Comparison of ENCODE assay signal across 25 cellular contexts in the genomic region with DNA sequence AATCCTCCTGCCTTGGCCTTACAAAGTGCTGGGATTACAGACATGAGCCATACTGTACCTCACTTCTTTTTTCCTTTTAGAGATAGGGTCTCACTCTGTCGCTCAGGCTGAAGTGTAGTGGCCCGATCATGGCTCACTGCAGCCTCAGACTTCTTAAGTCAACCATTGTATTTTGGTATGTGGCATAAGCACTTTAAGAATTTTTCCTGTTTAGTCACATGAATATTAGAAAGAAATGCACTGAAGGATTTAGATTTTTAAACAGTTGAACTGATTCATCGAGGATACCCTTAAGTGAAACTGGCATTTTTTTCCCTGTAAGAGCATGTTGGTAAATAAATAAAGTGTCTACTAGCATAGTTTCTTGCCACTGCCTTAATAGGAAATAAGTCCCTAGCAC.
A peak's percentile ranks its signal among the peaks of the same experiment; 100 is the strongest.
DNase-seq lines count a peak whose midpoint lies in the region; ATAC-seq and TF ChIP-seq lines count a peak whose summit lies in the region.
"Had no signal": no experiment of that assay in that cellular context is flagged by ENCODE, and none has a peak within 500 bp of the region (broad histone marks: within the 10 kb centered on the region; RNA-seq: fewer than 3 reads in every experiment).

No MANE protein-coding gene starts in this region.

- DNase-seq in HCEC 1CT (peak; percentile 38), WTC11 (ENCODE audit: low spot score) (no peak), iris pigment epithelial cell (ENCODE audit: low read depth) (peak; percentile 18), smooth muscle cell (lab: John Stamatoyannopoulos, UW; ENCODE audit: unreplicated experiment) (no peak), NCI-H2107 (lab: John Stamatoyannopoulos, UW) (no peak), osteocyte (ENCODE audit: extremely low spot score, unreplicated experiment) (no peak)
- DNase-seq: AML-193; Caco-2; CD4-positive, alpha-beta T cell; H7; Kasumi-1; MV-4-11; NCI-H1105; NCI-H1436 treated with DMSO at 0.1 percent for 48 hours; NCI-H187 treated with DMSO at 0.1 percent for 48 hours; NCI-H446 treated with DMSO at 0.1 percent for 48 hours; NCI-H526; Right ventricle myocardium superior; RPMI8226 had no signal

- POLR2A ChIA-PET in WTC11 (lab: Charles Lee): no interaction called here

- H3K4me3 ChIP-seq in smooth muscle cell: no peak overlapping the region
- H3K4me3 ChIP-seq: A549; BLaER1 treated with 17β-estradiol and CSF1 and Interleukin-3, amounts not matched to agents 10 nM and 100 nM; K562 had no signal

- no peaks in the 10 kb centered on the region for H3K27me3 ChIP-seq in smooth muscle cell (ENCODE audit: low read depth)
- H3K27me3 ChIP-seq: BLaER1 treated with 17β-estradiol and CSF1 and Interleukin-3, amounts not matched to agents 10 nM and 100 nM had no signal

- ATAC-seq in WTC11 (no peak), HG02588 (IDR thresholded peaks at IDR 0.05; ENCODE audit: unreplicated experiment) (no peak), HG02678 (IDR thresholded peaks at IDR 0.05; ENCODE audit: unreplicated experiment) (no peak)
- ATAC-seq: A549, HepG2, K562 had no signal

- no peaks in the 10 kb centered on the region for H3K36me3 ChIP-seq in smooth muscle cell (ENCODE audit: low read depth)
- H3K36me3 ChIP-seq: BLaER1 treated with 17β-estradiol and CSF1 and Interleukin-3, amounts not matched to agents 10 nM and 100 nM had no signal

- peaks cover 18% of the 10 kb centered on the region for H3K4me1 ChIP-seq in smooth muscle cell (ENCODE audit: low read depth)
- H3K4me1 ChIP-seq: A549; BLaER1 treated with 17β-estradiol and CSF1 and Interleukin-3, amounts not matched to agents 10 nM and 100 nM; Caco-2 had no signal

- H4K20me1 ChIP-seq in smooth muscle cell (ENCODE audit: low read depth): no peaks in the 10 kb centered on the region
- H4K20me1 ChIP-seq: BLaER1 treated with 17β-estradiol and CSF1 and Interleukin-3, amounts not matched to agents 10 nM and 100 nM had no signal

- CTCF ChIA-PET in WTC11 (lab: Charles Lee): no interaction called here

- H3K36me3 Mint-ChIP-seq in WTC11: no peaks in the 10 kb centered on the region
- H3K36me3 Mint-ChIP-seq in osteocyte (ENCODE audit: unreplicated experiment): no peaks in the 10 kb centered on the region

- H3K4me3 Mint-ChIP-seq in WTC11 (no peak overlapping the region), osteocyte (ENCODE audit: unreplicated experiment) (no peak overlapping the region)
- H3K4me3 Mint-ChIP-seq: CD4-positive, alpha-beta T cell had no signal

- H3K9me3 Mint-ChIP-seq in WTC11 (no peaks in the 10 kb centered on the region), osteocyte (ENCODE audit: unreplicated experiment) (peaks cover 10% of the 10 kb centered on the region)
- H3K9me3 Mint-ChIP-seq: CD4-positive, alpha-beta T cell had no signal

- no peak overlapping the region for H3K4me2 ChIP-seq in smooth muscle cell
- H3K4me2 ChIP-seq: A549; BLaER1 treated with 17β-estradiol and CSF1 and Interleukin-3, amounts not matched to agents 10 nM and 100 nM had no signal

- peak overlapping the region; percentile 19 for H2AFZ ChIP-seq in smooth muscle cell (ENCODE audit: low read depth)

- no peak overlapping the region for H3K9ac ChIP-seq in smooth muscle cell (ENCODE audit: low read depth)
- H3K9ac ChIP-seq: BLaER1 treated with 17β-estradiol and CSF1 and Interleukin-3, amounts not matched to agents 10 nM and 100 nM had no signal

- 55% methylated on average over 3 of the region's 3 CpGs for WGBS in smooth muscle cell (ENCODE audit: low lambda C conversion rate)

- no peaks in the 10 kb centered on the region for H3K79me2 ChIP-seq in smooth muscle cell (ENCODE audit: low read depth)

- H3K27ac ChIP-seq in smooth muscle cell (ENCODE audit: low read depth): peak overlapping the region; percentile 8
- H3K27ac ChIP-seq: A549; BLaER1 treated with 17β-estradiol and CSF1 and Interleukin-3, amounts not matched to agents 10 nM and 100 nM had no signal

- no peaks in the 10 kb centered on the region for H3K9me3 ChIP-seq in smooth muscle cell (replicated peaks; ENCODE audit: low read depth)
- H3K9me3 ChIP-seq: A549; BLaER1 treated with 17β-estradiol and CSF1 and Interleukin-3, amounts not matched to agents 10 nM and 100 nM; Caco-2 had no signal

- H3K4me1 Mint-ChIP-seq in WTC11 (peaks cover 26% of the 10 kb centered on the region), osteocyte (ENCODE audit: unreplicated experiment) (no peaks in the 10 kb centered on the region)

- no peaks in the 10 kb centered on the region for H3K27me3 Mint-ChIP-seq in WTC11 (ENCODE audit: low read depth)
- peaks cover 2% of the 10 kb centered on the region for H3K27me3 Mint-ChIP-seq in osteocyte (ENCODE audit: unreplicated experiment)
- H3K27me3 Mint-ChIP-seq: CD4-positive, alpha-beta T cell had no signal

- TF ChIP-seq CTCF in WTC11 (IDR thresholded peaks at IDR 0.05) (no peak), smooth muscle cell (IDR thresholded peaks at IDR 0.05; ENCODE audit: borderline replicate concordance, insufficient read depth, poor library complexity, severe bottlenecking) (no peak), osteocyte (IDR thresholded peaks at IDR 0.05) (no peak)

- H3K27ac Mint-ChIP-seq in WTC11: peak overlapping the region; percentile 69; the same call in 1 of the 2 replicates
- no peak overlapping the region for H3K27ac Mint-ChIP-seq in osteocyte (ENCODE audit: unreplicated experiment)
- H3K27ac Mint-ChIP-seq: CD4-positive, alpha-beta T cell had no signal

- no peaks in the 10 kb centered on the region for H3F3A ChIP-seq in smooth muscle cell (ENCODE audit: low read depth)

TF ChIP-seq in WTC11, 78 proteins besides CTCF, POLR2A, EP300 and RAD21 (continues in another document):
- no peak for TF ChIP-seq TEAD1 (CRISPR knock-in tag; IDR thresholded peaks at IDR 0.05)
- no peak for TF ChIP-seq NFATC4 (CRISPR knock-in tag; IDR thresholded peaks at IDR 0.05)
- TF ChIP-seq NFE2L1 (CRISPR knock-in tag; IDR thresholded peaks at IDR 0.05): no peak
- no peak for TF ChIP-seq CBFB (CRISPR knock-in tag; IDR thresholded peaks at IDR 0.05; ENCODE audit: low read depth)
- TF ChIP-seq, protein P1, sequence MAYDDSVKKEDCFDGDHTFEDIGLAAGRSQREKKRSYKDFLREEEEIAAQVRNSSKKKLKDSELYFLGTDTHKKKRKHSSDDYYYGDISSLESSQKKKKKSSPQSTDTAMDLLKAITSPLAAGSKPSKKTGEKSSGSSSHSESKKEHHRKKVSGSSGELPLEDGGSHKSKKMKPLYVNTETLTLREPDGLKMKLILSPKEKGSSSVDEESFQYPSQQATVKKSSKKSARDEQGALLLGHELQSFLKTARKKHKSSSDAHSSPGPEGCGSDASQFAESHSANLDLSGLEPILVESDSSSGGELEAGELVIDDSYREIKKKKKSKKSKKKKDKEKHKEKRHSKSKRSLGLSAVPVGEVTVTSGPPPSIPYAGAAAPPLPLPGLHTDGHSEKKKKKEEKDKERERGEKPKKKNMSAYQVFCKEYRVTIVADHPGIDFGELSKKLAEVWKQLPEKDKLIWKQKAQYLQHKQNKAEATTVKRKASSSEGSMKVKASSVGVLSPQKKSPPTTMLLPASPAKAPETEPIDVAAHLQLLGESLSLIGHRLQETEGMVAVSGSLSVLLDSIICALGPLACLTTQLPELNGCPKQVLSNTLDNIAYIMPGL (CRISPR knock-in tag; IDR thresholded peaks at IDR 0.05): no peak
- TF ChIP-seq, protein P2, sequence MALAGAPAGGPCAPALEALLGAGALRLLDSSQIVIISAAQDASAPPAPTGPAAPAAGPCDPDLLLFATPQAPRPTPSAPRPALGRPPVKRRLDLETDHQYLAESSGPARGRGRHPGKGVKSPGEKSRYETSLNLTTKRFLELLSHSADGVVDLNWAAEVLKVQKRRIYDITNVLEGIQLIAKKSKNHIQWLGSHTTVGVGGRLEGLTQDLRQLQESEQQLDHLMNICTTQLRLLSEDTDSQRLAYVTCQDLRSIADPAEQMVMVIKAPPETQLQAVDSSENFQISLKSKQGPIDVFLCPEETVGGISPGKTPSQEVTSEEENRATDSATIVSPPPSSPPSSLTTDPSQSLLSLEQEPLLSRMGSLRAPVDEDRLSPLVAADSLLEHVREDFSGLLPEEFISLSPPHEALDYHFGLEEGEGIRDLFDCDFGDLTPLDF (CRISPR knock-in tag; IDR thresholded peaks at IDR 0.05): no peak
- no peak for TF ChIP-seq SP1 (CRISPR knock-in tag; conservative IDR thresholded peaks at IDR 0.05)
- no peak for TF ChIP-seq OVOL2 (CRISPR knock-in tag; IDR thresholded peaks at IDR 0.05; ENCODE audit: borderline replicate concordance)
- TF ChIP-seq, protein P3, sequence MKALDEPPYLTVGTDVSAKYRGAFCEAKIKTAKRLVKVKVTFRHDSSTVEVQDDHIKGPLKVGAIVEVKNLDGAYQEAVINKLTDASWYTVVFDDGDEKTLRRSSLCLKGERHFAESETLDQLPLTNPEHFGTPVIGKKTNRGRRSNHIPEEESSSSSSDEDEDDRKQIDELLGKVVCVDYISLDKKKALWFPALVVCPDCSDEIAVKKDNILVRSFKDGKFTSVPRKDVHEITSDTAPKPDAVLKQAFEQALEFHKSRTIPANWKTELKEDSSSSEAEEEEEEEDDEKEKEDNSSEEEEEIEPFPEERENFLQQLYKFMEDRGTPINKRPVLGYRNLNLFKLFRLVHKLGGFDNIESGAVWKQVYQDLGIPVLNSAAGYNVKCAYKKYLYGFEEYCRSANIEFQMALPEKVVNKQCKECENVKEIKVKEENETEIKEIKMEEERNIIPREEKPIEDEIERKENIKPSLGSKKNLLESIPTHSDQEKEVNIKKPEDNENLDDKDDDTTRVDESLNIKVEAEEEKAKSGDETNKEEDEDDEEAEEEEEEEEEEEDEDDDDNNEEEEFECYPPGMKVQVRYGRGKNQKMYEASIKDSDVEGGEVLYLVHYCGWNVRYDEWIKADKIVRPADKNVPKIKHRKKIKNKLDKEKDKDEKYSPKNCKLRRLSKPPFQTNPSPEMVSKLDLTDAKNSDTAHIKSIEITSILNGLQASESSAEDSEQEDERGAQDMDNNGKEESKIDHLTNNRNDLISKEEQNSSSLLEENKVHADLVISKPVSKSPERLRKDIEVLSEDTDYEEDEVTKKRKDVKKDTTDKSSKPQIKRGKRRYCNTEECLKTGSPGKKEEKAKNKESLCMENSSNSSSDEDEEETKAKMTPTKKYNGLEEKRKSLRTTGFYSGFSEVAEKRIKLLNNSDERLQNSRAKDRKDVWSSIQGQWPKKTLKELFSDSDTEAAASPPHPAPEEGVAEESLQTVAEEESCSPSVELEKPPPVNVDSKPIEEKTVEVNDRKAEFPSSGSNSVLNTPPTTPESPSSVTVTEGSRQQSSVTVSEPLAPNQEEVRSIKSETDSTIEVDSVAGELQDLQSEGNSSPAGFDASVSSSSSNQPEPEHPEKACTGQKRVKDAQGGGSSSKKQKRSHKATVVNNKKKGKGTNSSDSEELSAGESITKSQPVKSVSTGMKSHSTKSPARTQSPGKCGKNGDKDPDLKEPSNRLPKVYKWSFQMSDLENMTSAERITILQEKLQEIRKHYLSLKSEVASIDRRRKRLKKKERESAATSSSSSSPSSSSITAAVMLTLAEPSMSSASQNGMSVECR (CRISPR knock-in tag; IDR thresholded peaks at IDR 0.05; ENCODE audit: borderline replicate concordance): no peak

Comparison
In these comparisons a context has a peak if more than half of its experiments do, and no peak if none do; other contexts are left out.
1. DNase-seq: peak in HCEC 1CT (single experiment) and iris pigment epithelial cell (single experiment); none in WTC11 (single experiment), smooth muscle cell (single experiment), NCI-H2107 (single experiment) and osteocyte (single experiment).